ENCODE assay signal across 9 cellular contexts in the genomic region with DNA sequence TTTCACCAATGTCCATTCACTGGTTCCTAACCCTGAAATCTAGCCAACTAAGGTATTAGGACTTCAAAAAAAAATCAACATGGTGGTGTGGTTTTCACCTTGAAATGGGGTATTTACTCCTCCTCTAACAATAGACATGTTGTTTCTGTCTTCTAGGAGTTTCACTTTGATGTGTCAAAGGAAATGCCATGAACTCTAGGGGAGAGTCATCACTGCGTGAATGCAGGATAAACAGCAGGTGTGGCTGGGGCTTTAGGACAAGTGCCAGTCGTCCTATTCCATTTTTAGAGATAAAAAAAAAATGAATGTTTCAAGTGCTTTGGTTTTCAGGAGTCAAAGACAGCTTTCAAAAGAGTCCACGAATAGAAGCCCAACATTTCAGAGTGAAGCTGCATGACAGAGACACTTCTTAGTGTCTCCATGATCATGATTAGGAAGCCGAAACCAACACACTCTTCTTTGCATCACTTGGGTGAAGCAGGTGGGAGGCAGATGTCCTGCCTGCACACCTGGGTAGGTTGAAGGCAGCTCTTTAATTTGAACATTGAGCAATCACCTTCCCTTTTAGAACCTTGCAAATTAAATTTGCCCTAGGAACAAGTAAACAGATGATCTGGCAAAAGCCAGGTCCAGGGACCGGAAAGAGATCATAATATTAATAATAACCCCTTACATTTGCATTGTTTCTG.
A peak's percentile ranks its signal among the peaks of the same experiment; 100 is the strongest.
DNase-seq lines count a peak whose midpoint lies in the region; ATAC-seq, FAIRE-seq and TF ChIP-seq lines count a peak whose summit lies in the region.
"Had no signal": no experiment of that assay in that cellular context is flagged by ENCODE, and none has a peak within 500 bp of the region (broad histone marks: within the 10 kb centered on the region; RNA-seq: fewer than 3 reads in every experiment).

No MANE protein-coding gene starts in this region.

- intact Hi-C loops in vagina (cut with DNase I) (no loop called here), uterus (cut with DNase I; ENCODE audit: low total_unique reads) (no loop called here), sigmoid colon (cut with DNase I) (no loop called here)

- DNase-seq in GM10248 (ENCODE audit: extremely low spot score) (peak; percentile 39), frontal cortex (ENCODE audit: low spot score in 2 of 2) (no peak), vagina (ENCODE audit: extremely low spot score in 2 of 2) (no peak), uterus (no peak), sigmoid colon (no peak)
- peak; percentile 39 for DNase-seq in activated CD4-positive, alpha-beta memory T cell treated with anti-CD3 and anti-CD28 coated beads, Interleukin-2, amount 10 ng/mL, durations not matched to agents 7 days and 5 days

- H3K4me1 Mint-ChIP-seq in activated CD4-positive, alpha-beta memory T cell treated with anti-CD3 and anti-CD28 coated beads, Interleukin-2, amount 10 ng/mL, durations not matched to agents 7 days and 5 days, result peaks cover 55% of the 10 kb centered on the region

- TF ChIP-seq POLR2A in vagina (IDR thresholded peaks at IDR 0.05), result no peak
- no peak for TF ChIP-seq POLR2A in uterus (IDR thresholded peaks at IDR 0.05)
- no peak for TF ChIP-seq POLR2A in sigmoid colon (IDR thresholded peaks at IDR 0.05)

- ATAC-seq in GM19467 (IDR thresholded peaks at IDR 0.05; ENCODE audit: unreplicated experiment), result peak; percentile 92
- peak; percentile 85 for ATAC-seq in HG03280 (IDR thresholded peaks at IDR 0.05; ENCODE audit: unreplicated experiment)

- TF ChIP-seq CTCF in GM10248 (IDR thresholded peaks at IDR 0.05; ENCODE audit: control extremely low read depth, extremely low read depth, low read depth, missing control alignments), result no peak
- no peak for TF ChIP-seq CTCF in vagina (IDR thresholded peaks at IDR 0.05)
- no peak for TF ChIP-seq CTCF in uterus (IDR thresholded peaks at IDR 0.05)
- TF ChIP-seq CTCF in sigmoid colon (IDR thresholded peaks at IDR 0.05), result no peak

- no peak overlapping the region for H3K4me3 Mint-ChIP-seq in activated CD4-positive, alpha-beta memory T cell treated with anti-CD3 and anti-CD28 coated beads, Interleukin-2, amount 10 ng/mL, durations not matched to agents 7 days and 5 days

- H3K27me3 ChIP-seq in vagina, result no peaks in the 10 kb centered on the region
- H3K27me3 ChIP-seq in uterus, result no peaks in the 10 kb centered on the region
- no peaks in the 10 kb centered on the region for H3K27me3 ChIP-seq in sigmoid colon

- H3K27ac Mint-ChIP-seq in activated CD4-positive, alpha-beta memory T cell treated with anti-CD3 and anti-CD28 coated beads, Interleukin-2, amount 10 ng/mL, durations not matched to agents 7 days and 5 days, result peak overlapping the region; percentile 75

- H3K9me3 ChIP-seq in vagina (no peaks in the 10 kb centered on the region), uterus (no peaks in the 10 kb centered on the region), sigmoid colon (no peaks in the 10 kb centered on the region)

- H3K4me3 ChIP-seq in vagina (no peak overlapping the region), uterus (no peak overlapping the region), sigmoid colon (no peak overlapping the region)
- H3K4me3 ChIP-seq: dorsolateral prefrontal cortex had no signal

- H3K27ac ChIP-seq in vagina (no peak overlapping the region), uterus (no peak overlapping the region), sigmoid colon (no peak overlapping the region)
- H3K27ac ChIP-seq: dorsolateral prefrontal cortex had no signal

- WGBS in sigmoid colon, 2 donors, result 43 to 56% methylated on average over 5 of the region's 5 CpGs

- POLR2A ChIA-PET in GM10248 (lab: Yijun Ruan, JAX), result no interaction called here
- POLR2A ChIA-PET in activated CD4-positive, alpha-beta memory T cell treated with anti-CD3 and anti-CD28 coated beads, Interleukin-2, amount 10 ng/mL, durations not matched to agents 7 days and 5 days (lab: Charles Lee), result interaction anchor here (0.6 to 1.4 kb wide), 4 partner anchors 109 to 370 kb away, joined by 3 read pairs; no protein-coding TSS in a partner anchor

- peaks cover 26% of the 10 kb centered on the region for H3K36me3 Mint-ChIP-seq in activated CD4-positive, alpha-beta memory T cell treated with anti-CD3 and anti-CD28 coated beads, Interleukin-2, amount 10 ng/mL, durations not matched to agents 7 days and 5 days (ENCODE audit: low read depth)

- H3K9me3 Mint-ChIP-seq in activated CD4-positive, alpha-beta memory T cell treated with anti-CD3 and anti-CD28 coated beads, Interleukin-2, amount 10 ng/mL, durations not matched to agents 7 days and 5 days, result peaks cover 19% of the 10 kb centered on the region

- H3K4me1 ChIP-seq in vagina (peaks cover 28% of the 10 kb centered on the region), uterus (no peaks in the 10 kb centered on the region), sigmoid colon (no peaks in the 10 kb centered on the region)

- TF ChIP-seq EP300 in sigmoid colon (IDR thresholded peaks at IDR 0.05), result no peak

- CTCF ChIA-PET in GM10248 (lab: Yijun Ruan, JAX), result interaction anchor here (2.4 kb wide), 1 partner anchor 34 kb away, joined by 8 read pairs; no protein-coding TSS in a partner anchor
- CTCF ChIA-PET in activated CD4-positive, alpha-beta memory T cell treated with anti-CD3 and anti-CD28 coated beads, Interleukin-2, amount 10 ng/mL, durations not matched to agents 7 days and 5 days (lab: Charles Lee), result no interaction called here

- H3K36me3 ChIP-seq in vagina (no peaks in the 10 kb centered on the region), uterus (no peaks in the 10 kb centered on the region), sigmoid colon (no peaks in the 10 kb centered on the region)

- H3K27me3 Mint-ChIP-seq in activated CD4-positive, alpha-beta memory T cell treated with anti-CD3 and anti-CD28 coated beads, Interleukin-2, amount 10 ng/mL, durations not matched to agents 7 days and 5 days, result no peaks in the 10 kb centered on the region

- FAIRE-seq in frontal cortex (lab: Jason Lieb, UNC), result no peak

Comparison
In these comparisons a context has a peak if more than half of its experiments do, and no peak if none do; other contexts are left out.
1. DNase-seq: peak in GM10248 (single experiment) and activated CD4-positive, alpha-beta memory T cell treated with anti-CD3 and anti-CD28 coated beads, Interleukin-2, amount 10 ng/mL, durations not matched to agents 7 days and 5 days (single experiment); none in frontal cortex (0 of 2), vagina (0 of 2), uterus (0 of 2) and sigmoid colon (single experiment).